9 cellular contexts compared by ENCODE assay signal in genomic region chr1:54122131-54122751, GRCh38. TPM values are rescaled to one million over a fixed set of nuclear protein-coding genes. Genes with fewer than 3 reads are reported as not detected.
DNase-seq lines count a peak whose midpoint lies in the region; ATAC-seq and TF ChIP-seq lines count a peak whose summit lies in the region.
"Had no signal": no experiment of that assay in that cellular context is flagged by ENCODE, and none has a peak within 500 bp of the region (broad histone marks: within the 10 kb centered on the region; RNA-seq: fewer than 3 reads in every experiment).

No MANE protein-coding gene starts in this region.

- peak overlapping the region; percentile 65 for H3K4me3 Mint-ChIP-seq in GM23338

- H3K56ac ChIP-seq in IMR-90 (ENCODE audit: extremely low read depth, insufficient read depth, low read length), result no peak overlapping the region

- H4K20me1 ChIP-seq in GM23338 (replicated peaks; ENCODE audit: insufficient read depth), result no peaks in the 10 kb centered on the region
- H4K20me1 ChIP-seq in IMR-90 (ENCODE audit: insufficient read depth, low read length), result no peaks in the 10 kb centered on the region
- no peaks in the 10 kb centered on the region for H4K20me1 ChIP-seq in hepatocyte (ENCODE audit: insufficient read depth, poor library complexity, severe bottlenecking)

- POLR2A ChIA-PET in IMR-90 (lab: Charles Lee; ENCODE audit: unreplicated experiment), result no interaction called here

- no TSS peak for BruUV-seq in IMR-90 (replicated peaks; lab: Mats Ljungman, UMichigan)

- no peak overlapping the region for H2BK5ac ChIP-seq in IMR-90 (ENCODE audit: low read depth, low read length, poor library complexity, severe bottlenecking)

- H2BK15ac ChIP-seq in IMR-90 (ENCODE audit: low read depth, low read length), result no peak overlapping the region; the same call in 2 of the 3 replicates

- H3K9ac ChIP-seq in IMR-90 (ENCODE audit: low read depth, low read length) (no peak overlapping the region), rectal smooth muscle tissue (ENCODE audit: low read length) (no peak overlapping the region)

- WGBS in IMR-90 (ENCODE audit: extremely low coverage in 2 of 2, insufficient read length in 1 of 2), 2 experiments, result no CpG with 5 or more reads among the region's 14 CpGs
- WGBS in hepatocyte (ENCODE audit: low lambda C conversion rate, missing lambda C conversion rate), result 46% methylated on average over 13 of the region's 14 CpGs

- H3K9me3 Mint-ChIP-seq in GM23338, result no peaks in the 10 kb centered on the region

- peak overlapping the region; percentile 99; the same call in 1 of the 2 replicates for H2AFZ ChIP-seq in GM23338
- H2AFZ ChIP-seq in IMR-90 (replicated peaks; ENCODE audit: low read length, poor library complexity), result peak overlapping the region; percentile 92
- H2AFZ ChIP-seq in hepatocyte, result peak overlapping the region; percentile 27

- peaks cover 14% of the 10 kb centered on the region for H3K27me3 ChIP-seq in GM23338 (ENCODE audit: insufficient read depth)
- H3K27me3 ChIP-seq in IMR-90 (ENCODE audit: control insufficient read depth, insufficient read depth, low read length), result no peaks in the 10 kb centered on the region; the same call in 1 of the 2 replicates
- H3K27me3 ChIP-seq in hepatocyte, result no peaks in the 10 kb centered on the region
- no peaks in the 10 kb centered on the region for H3K27me3 ChIP-seq in rectal smooth muscle tissue (ENCODE audit: control insufficient read depth, insufficient read depth, low read length)

- intact Hi-C loops in IMR-90 (cut with micrococcal nuclease), result no loop called here

- peaks cover 0 to 6% of the 10 kb centered on the region in 2 experiments; a peak in 1 of 4 replicates for H3K79me1 ChIP-seq in IMR-90 (ENCODE audit: low read depth in 1 of 2, low read length in 2 of 2)

- H3K9me1 ChIP-seq in IMR-90 (ENCODE audit: insufficient read depth, low read length), result peaks cover 31% of the 10 kb centered on the region

- H2AK9ac ChIP-seq in IMR-90 (replicated peaks; ENCODE audit: low read depth, low read length, poor library complexity), result no peak overlapping the region

- H3K4me2 ChIP-seq in GM23338 (peak overlapping the region; percentile 80), IMR-90 (ENCODE audit: low read depth, low read length) (no peak overlapping the region; the same call in 1 of the 2 replicates), hepatocyte (peak overlapping the region; percentile 86)

- H3K4me1 Mint-ChIP-seq in GM23338, result peaks cover 20% of the 10 kb centered on the region

- CTCF ChIA-PET in IMR-90 (lab: Yijun Ruan, JAX), result no interaction called here

- H3K36me3 ChIP-seq in GM23338 (ENCODE audit: insufficient read depth), result no peaks in the 10 kb centered on the region
- no peaks in the 10 kb centered on the region for H3K36me3 ChIP-seq in IMR-90 (ENCODE audit: control insufficient read depth, insufficient read depth, low read length)
- no peaks in the 10 kb centered on the region for H3K36me3 ChIP-seq in hepatocyte (replicated peaks; ENCODE audit: insufficient read depth, low read depth)
- H3K36me3 ChIP-seq in rectal smooth muscle tissue (ENCODE audit: control insufficient read depth, insufficient read depth, low read length), result no peaks in the 10 kb centered on the region
- H3K36me3 ChIP-seq: prostate gland had no signal

- H3K79me2 ChIP-seq in GM23338 (replicated peaks; ENCODE audit: insufficient read depth) (no peaks in the 10 kb centered on the region), hepatocyte (no peaks in the 10 kb centered on the region)

- H3K27ac ChIP-seq in GM23338 (ENCODE audit: low read depth), result no peak overlapping the region
- no peak overlapping the region for H3K27ac ChIP-seq in IMR-90 (ENCODE audit: insufficient read depth, low read length)
- H3K27ac ChIP-seq in hepatocyte, result no peak overlapping the region
- H3K27ac ChIP-seq in rectal smooth muscle tissue (ENCODE audit: low read depth, low read length), result no peak overlapping the region
- H3K27ac ChIP-seq: prostate gland had no signal

- H3K9me3 ChIP-seq in IMR-90 (ENCODE audit: control insufficient read depth, insufficient read depth, low read length) (no peaks in the 10 kb centered on the region), hepatocyte (ENCODE audit: low read depth) (no peaks in the 10 kb centered on the region)
- H3K9me3 ChIP-seq: prostate gland had no signal

- no peak overlapping the region for H3K23ac ChIP-seq in IMR-90 (ENCODE audit: low read depth, low read length)

- H3K14ac ChIP-seq in IMR-90 (replicated peaks; ENCODE audit: low read depth, low read length), result no peak overlapping the region

- H2AK5ac ChIP-seq in IMR-90 (ENCODE audit: low read depth, low read length), result peak overlapping the region; percentile 82

- no peak overlapping the region for H3K18ac ChIP-seq in IMR-90 (ENCODE audit: low read depth, low read length)

- H2BK120ac ChIP-seq in IMR-90 (ENCODE audit: low read depth, low read length), result 0 out of 2 replicates have a peak overlapping the region, but pooled peaks have one; percentile 95

- dilution Hi-C loops in IMR-90 (cut with HindIII; ENCODE audit: low sequenced_read_pairs, unreplicated experiment), result no loop called here

- in situ Hi-C loops in IMR-90 (cut with MboI; ENCODE audit: low sequenced_read_pairs), result loop anchor here (10.0 kb wide), 1 partner anchor 363 kb away; no protein-coding TSS in a partner anchor

- peak; percentile 19 for ATAC-seq in GM23338
- ATAC-seq in IMR-90 (ENCODE audit: low read depth), result no peak
- no peak for ATAC-seq in GM18505 (IDR thresholded peaks at IDR 0.05; ENCODE audit: unreplicated experiment)
- no peak for ATAC-seq in GM18519 (IDR thresholded peaks at IDR 0.05; ENCODE audit: low FRiP score, unreplicated experiment)

- TF ChIP-seq POLR2A in IMR-90 (IDR thresholded peaks at IDR 0.05; ENCODE audit: low read depth, low read length) (no peak), GM18505 (IDR thresholded peaks at IDR 0.05; ENCODE audit: borderline replicate concordance, extremely low read depth, insufficient read depth, insufficient read length) (no peak)

- H3K27me3 Mint-ChIP-seq in GM23338 (ENCODE audit: insufficient read depth, low read depth, poor library complexity), result peaks cover 16% of the 10 kb centered on the region

- H3K9me2 ChIP-seq in GM23338 (ENCODE audit: insufficient read depth) (no peaks in the 10 kb centered on the region), hepatocyte (replicated peaks; ENCODE audit: insufficient read depth) (no peaks in the 10 kb centered on the region)

- no peak for TF ChIP-seq RAD21 in IMR-90 (IDR thresholded peaks at IDR 0.05; ENCODE audit: low read length)

- H3K4me1 ChIP-seq in GM23338 (ENCODE audit: insufficient read depth) (peaks cover 9% of the 10 kb centered on the region; the same call in 1 of the 2 replicates), IMR-90 (ENCODE audit: control insufficient read depth, insufficient read depth, low read length) (peaks cover 9% of the 10 kb centered on the region), hepatocyte (ENCODE audit: insufficient read depth) (peaks cover 12% of the 10 kb centered on the region), rectal smooth muscle tissue (ENCODE audit: control insufficient read depth, insufficient read depth, low read length) (peaks cover 3% of the 10 kb centered on the region)

- peak overlapping the region in 1 of 2 experiments; percentile 82; a peak in 2 of 4 replicates for H4K8ac ChIP-seq in IMR-90 (ENCODE audit: low read depth in 2 of 2, low read length in 2 of 2)

- peak overlapping the region; percentile 49 for H3K4me3 ChIP-seq in GM23338
- no peak overlapping the region for H3K4me3 ChIP-seq in IMR-90 (ENCODE audit: insufficient read depth, low read depth, low read length)
- H3K4me3 ChIP-seq in hepatocyte, result no peak overlapping the region
- peak overlapping the region; percentile 38 for H3K4me3 ChIP-seq in rectal smooth muscle tissue (ENCODE audit: low read length)

- H2BK20ac ChIP-seq in IMR-90 (ENCODE audit: low read depth, low read length), result peak overlapping the region; percentile 59; the same call in 1 of the 2 replicates

- peak overlapping the region; percentile 46; the same call in 1 of the 2 replicates for H4K91ac ChIP-seq in IMR-90 (ENCODE audit: insufficient read depth, low read depth, low read length)

- no peak for DNase-seq in GM23338 (ENCODE audit: low spot score)
- DNase-seq in IMR-90, result no peak
- DNase-seq in hepatocyte (ENCODE audit: low spot score), result peak; percentile 28
- DNase-seq in NCI-H1436 (lab: John Stamatoyannopoulos, UW), result no peak
- DNase-seq: NCI-H187 treated with DMSO at 0.1 percent for 48 hours had no signal

- no peaks in the 10 kb centered on the region for H3F3A ChIP-seq in GM23338 (replicated peaks; ENCODE audit: low read depth)

- H3K27ac Mint-ChIP-seq in GM23338, result no peak overlapping the region

- no peak for TF ChIP-seq CTCF in GM23338 (conservative IDR thresholded peaks at IDR 0.05; ENCODE audit: low read depth in 2 of 2)
- TF ChIP-seq CTCF in IMR-90 (conservative IDR thresholded peaks at IDR 0.05; ENCODE audit: low read depth, low read length), result no peak
- no peak for TF ChIP-seq CTCF in hepatocyte (IDR thresholded peaks at IDR 0.05; ENCODE audit: poor library complexity)

- H3K36me3 Mint-ChIP-seq in GM23338 (ENCODE audit: low read depth), result no peaks in the 10 kb centered on the region

- peak overlapping the region; percentile 58 for H3K4ac ChIP-seq in IMR-90 (ENCODE audit: low read depth, low read length)

- H4K5ac ChIP-seq in IMR-90 (ENCODE audit: low read depth, low read length), result no peak overlapping the region

TF ChIP-seq in IMR-90, 13 proteins besides CTCF, POLR2A, EP300 and RAD21:
- no peak for TF ChIP-seq FOS (IDR thresholded peaks at IDR 0.05; ENCODE audit: low read depth, low read length)
- no peak for TF ChIP-seq NFE2L2 (IDR thresholded peaks at IDR 0.05; ENCODE audit: low read depth, low read length)
- TF ChIP-seq ELK1 (IDR thresholded peaks at IDR 0.05; ENCODE audit: borderline replicate concordance, low read depth, low read length), result no peak

RNA-seq across cellular contexts. Expression of gene CDCP2, which starts 30.6 kb away (rescaled TPM):
- total RNA-seq in GM23338 (2014; rRNA removed; shearing (Covaris generic)), result not detected in 2 replicates
- not detected in 2 replicates for polyA plus RNA-seq in GM23338 (2016; fragmentation: Nextera tagmentation; extraction: Ambion mirVana)
- not detected in 2 replicates for total RNA-seq in IMR-90 (2012; rRNA removed)
- polyA plus RNA-seq in IMR-90 (2012; rRNA removed), result not detected in 2 replicates
- polyA plus RNA-seq in IMR-90 (2012; cell fraction: cytosol; rRNA removed), result not detected in 2 replicates
- not detected in 2 replicates for polyA plus RNA-seq in IMR-90 (2012; cell fraction: nucleus; rRNA removed; ENCODE audit: low replicate concordance)
- total RNA-seq in hepatocyte, result not detected in 2 replicates
- polyA plus RNA-seq in hepatocyte, result not detected in 2 replicates

Comparison
In these comparisons a context has a peak if more than half of its experiments do, and no peak if none do; other contexts are left out.
1. H2AFZ ChIP-seq: peak in every context shown above with its lines; median percentile 99 in GM23338; 92 in IMR-90; 27 in hepatocyte.
2. H3K4me3 ChIP-seq: peak in GM23338 (single experiment) and rectal smooth muscle tissue (single experiment); none in IMR-90 (single experiment) and hepatocyte (single experiment).